In genomic region chr19:11599704-11600103, GRCh38 we compare ENCODE assay signal across 10 cellular contexts. TPM values are rescaled to one million over a fixed set of nuclear protein-coding genes. Genes with fewer than 3 reads are reported as not detected.
DNase-seq lines count a peak whose midpoint lies in the region; ATAC-seq and TF ChIP-seq lines count a peak whose summit lies in the region.
"Not testable (repeated sequence)": the region's sequence is repeated elsewhere in the genome, so short reads cannot be mapped to it uniquely, and the experiment has no call there.
"Had no signal": no experiment of that assay in that cellular context is flagged by ENCODE, and none has a peak within 500 bp of the region (broad histone marks: within the 10 kb centered on the region; RNA-seq: fewer than 3 reads in every experiment).

No MANE protein-coding gene starts in this region.

- not testable (repeated sequence) for ATAC-seq in central memory CD8-positive, alpha-beta T cell (replicated peaks; ENCODE audit: extremely low read depth, poor library complexity, severe bottlenecking); stimulated activated memory B cell treated with anti-CD40 and anti-IgM and Interleukin-4, amounts not matched to agents 10 μg/mL and 1 μg/mL and 100 μg/mL, for 72 hours

- CTCF ChIA-PET in RWPE1 (lab: Yijun Ruan, JAX): interaction anchor here (0.5 to 0.7 kb wide), 3 partner anchors 40 to 1346 kb away, joined by 3 to 7 read pairs (median 3); no protein-coding TSS in a partner anchor
- CTCF ChIA-PET in activated naive CD4-positive, alpha-beta T cell treated with anti-CD3 and anti-CD28 coated beads for 36 hours (lab: Charles Lee): interaction anchor here (0.7 kb wide), 1 partner anchor 363 kb away, joined by 4 read pairs; no protein-coding TSS in a partner anchor

- not testable (repeated sequence) for H3K9ac ChIP-seq in neural progenitor cell

- peaks cover 17% of the 10 kb centered on the region for H3K36me3 Mint-ChIP-seq in activated naive CD4-positive, alpha-beta T cell treated with anti-CD3 and anti-CD28 coated beads for 36 hours (ENCODE audit: low read depth)
- peaks cover 12% of the 10 kb centered on the region for H3K36me3 Mint-ChIP-seq in central memory CD8-positive, alpha-beta T cell (ENCODE audit: insufficient read depth)
- H3K36me3 Mint-ChIP-seq in mesothelial cell of epicardium (peaks cover 36% of the 10 kb centered on the region), neural progenitor cell (peaks cover 58% of the 10 kb centered on the region)
- H3K36me3 Mint-ChIP-seq in stimulated activated memory B cell treated with anti-CD40 and anti-IgM and Interleukin-4, amounts not matched to agents 10 μg/mL and 1 μg/mL and 100 μg/mL, for 72 hours: peaks cover 29% of the 10 kb centered on the region

- H3K4me2 ChIP-seq in DOHH2 (ENCODE audit: low read length): peak overlapping the region; percentile 94
- H3K4me2 ChIP-seq in neural progenitor cell: not testable (repeated sequence)

- H3K36me3 ChIP-seq in DOHH2 (ENCODE audit: control insufficient read depth, low read length): peaks cover 38% of the 10 kb centered on the region
- peaks cover 26% of the 10 kb centered on the region for H3K36me3 ChIP-seq in neural progenitor cell

- H3K9me3 Mint-ChIP-seq in activated naive CD4-positive, alpha-beta T cell treated with anti-CD3 and anti-CD28 coated beads for 36 hours; central memory CD8-positive, alpha-beta T cell; stimulated activated memory B cell treated with anti-CD40 and anti-IgM and Interleukin-4, amounts not matched to agents 10 μg/mL and 1 μg/mL and 100 μg/mL, for 72 hours: not testable (repeated sequence)
- H3K9me3 Mint-ChIP-seq in mesothelial cell of epicardium (peaks cover 17% of the 10 kb centered on the region), neural progenitor cell (peaks cover 62% of the 10 kb centered on the region)

- peak overlapping the region; percentile 7; the same call in 1 of the 2 replicates for H3K27ac ChIP-seq in DOHH2 (ENCODE audit: low read depth, low read length)
- H3K27ac ChIP-seq in RWPE1: 0 out of 2 replicates have a peak overlapping the region, but pooled peaks have one; percentile 20
- H3K27ac ChIP-seq in neural progenitor cell: not testable (repeated sequence)

- not testable (repeated sequence) for H3K9me2 ChIP-seq in DOHH2 (replicated peaks; ENCODE audit: control insufficient read depth, low read length)

- peaks cover 35% of the 10 kb centered on the region for H3K4me1 Mint-ChIP-seq in activated naive CD4-positive, alpha-beta T cell treated with anti-CD3 and anti-CD28 coated beads for 36 hours (ENCODE audit: low read depth)
- H3K4me1 Mint-ChIP-seq in central memory CD8-positive, alpha-beta T cell: peaks cover 24% of the 10 kb centered on the region
- H3K4me1 Mint-ChIP-seq in mesothelial cell of epicardium: peaks cover 18% of the 10 kb centered on the region
- H3K4me1 Mint-ChIP-seq in neural progenitor cell: not testable (repeated sequence)
- H3K4me1 Mint-ChIP-seq in stimulated activated memory B cell treated with anti-CD40 and anti-IgM and Interleukin-4, amounts not matched to agents 10 μg/mL and 1 μg/mL and 100 μg/mL, for 72 hours: peaks cover 46% of the 10 kb centered on the region

- H3K9me3 ChIP-seq in DOHH2 (ENCODE audit: control insufficient read depth, insufficient read depth, low read length); neural progenitor cell (ENCODE audit: low read depth): not testable (repeated sequence)

- not testable (repeated sequence) for H3K27me3 Mint-ChIP-seq in activated naive CD4-positive, alpha-beta T cell treated with anti-CD3 and anti-CD28 coated beads for 36 hours (ENCODE audit: low read depth); central memory CD8-positive, alpha-beta T cell; mesothelial cell of epicardium (ENCODE audit: low read depth); neural progenitor cell (ENCODE audit: insufficient read depth, low read depth); stimulated activated memory B cell treated with anti-CD40 and anti-IgM and Interleukin-4, amounts not matched to agents 10 μg/mL and 1 μg/mL and 100 μg/mL, for 72 hours

- DNase-seq in RWPE1 (ENCODE audit: low spot score); central memory CD8-positive, alpha-beta T cell (ENCODE audit: low spot score in 2 of 2); mesothelial cell of epicardium (ENCODE audit: low spot score in 2 of 2, unreplicated experiment in 2 of 2); neural progenitor cell (ENCODE audit: low spot score): not testable (repeated sequence)
- peak; percentile 31 for DNase-seq in activated naive CD4-positive, alpha-beta T cell treated with anti-CD3 and anti-CD28 coated beads for 36 hours

- not testable (repeated sequence) for H3K4me3 Mint-ChIP-seq in activated naive CD4-positive, alpha-beta T cell treated with anti-CD3 and anti-CD28 coated beads for 36 hours; central memory CD8-positive, alpha-beta T cell
- H3K4me3 Mint-ChIP-seq in mesothelial cell of epicardium (peak overlapping the region; percentile 98), neural progenitor cell (peak overlapping the region; percentile 98)
- H3K4me3 Mint-ChIP-seq in stimulated activated memory B cell treated with anti-CD40 and anti-IgM and Interleukin-4, amounts not matched to agents 10 μg/mL and 1 μg/mL and 100 μg/mL, for 72 hours: peak overlapping the region; percentile 5

- not testable (repeated sequence) for H3K27me3 ChIP-seq in DOHH2 (ENCODE audit: control insufficient read depth, low read length); neural progenitor cell

- H3K4me1 ChIP-seq in DOHH2 (ENCODE audit: control insufficient read depth, low read length): peaks cover 40% of the 10 kb centered on the region
- not testable (repeated sequence) for H3K4me1 ChIP-seq in neural progenitor cell

- not testable (repeated sequence) for TF ChIP-seq CTCF in DOHH2 (IDR thresholded peaks at IDR 0.05; ENCODE audit: low read depth, low read length, poor library complexity, severe bottlenecking); RWPE1 (conservative IDR thresholded peaks at IDR 0.05; ENCODE audit: low read depth); mesothelial cell of epicardium (IDR thresholded peaks at IDR 0.05; ENCODE audit: unreplicated experiment); neural progenitor cell (IDR thresholded peaks at IDR 0.05)

- H4K20me1 ChIP-seq in DOHH2 (ENCODE audit: control insufficient read depth, insufficient read depth, low read depth, low read length); neural progenitor cell (ENCODE audit: low read depth): not testable (repeated sequence)

- POLR2A ChIA-PET in RWPE1 (lab: Yijun Ruan, JAX; ENCODE audit: low non-redundant PET): not testable (repeated sequence)

- H3K4me3 ChIP-seq in DOHH2 (ENCODE audit: low read length): peak overlapping the region; percentile 37; the same call in 1 of the 2 replicates
- H3K4me3 ChIP-seq in neural progenitor cell: not testable (repeated sequence)

- not testable (repeated sequence) for H3K27ac Mint-ChIP-seq in activated naive CD4-positive, alpha-beta T cell treated with anti-CD3 and anti-CD28 coated beads for 36 hours; mesothelial cell of epicardium; neural progenitor cell
- H3K27ac Mint-ChIP-seq in central memory CD8-positive, alpha-beta T cell (ENCODE audit: low read depth): peak overlapping the region; percentile 69
- H3K27ac Mint-ChIP-seq in stimulated activated memory B cell treated with anti-CD40 and anti-IgM and Interleukin-4, amounts not matched to agents 10 μg/mL and 1 μg/mL and 100 μg/mL, for 72 hours: peak overlapping the region; percentile 24

- not testable (repeated sequence) for H3F3A ChIP-seq in DOHH2 (ENCODE audit: control insufficient read depth, insufficient read depth); neural progenitor cell (ENCODE audit: low read depth)

- intact Hi-C loops in activated naive CD4-positive, alpha-beta T cell treated with anti-CD3 and anti-CD28 coated beads for 36 hours (cut with micrococcal nuclease): not testable (repeated sequence)

- not testable (repeated sequence) for H2AFZ ChIP-seq in neural progenitor cell (replicated peaks)

- H3K79me2 ChIP-seq in DOHH2 (ENCODE audit: control insufficient read depth, low read length): peaks cover 61% of the 10 kb centered on the region
- H3K79me2 ChIP-seq in neural progenitor cell (ENCODE audit: low read depth): peaks cover 72% of the 10 kb centered on the region

RNA-seq across cellular contexts. Expression of gene ZNF627, which starts 2.4 kb away (rescaled TPM):
- total RNA-seq in activated naive CD4-positive, alpha-beta T cell treated with anti-CD3 and anti-CD28 coated beads for 36 hours: 1 to 10 TPM; 4.3 to 5.0 TPM
- total RNA-seq in mesothelial cell of epicardium (28.6 to 29.9 TPM (median 29.8 TPM) in 3 replicates), neural progenitor cell (ENCODE audit: low replicate concordance) (37.7 and 38.5 TPM in 2 replicates)

RNA-seq across cellular contexts. Expression of gene ACP5, which starts 22.3 kb away (rescaled TPM):
- 1 to 10 TPM; 8.3 to 8.8 TPM for total RNA-seq in activated naive CD4-positive, alpha-beta T cell treated with anti-CD3 and anti-CD28 coated beads for 36 hours
- total RNA-seq in mesothelial cell of epicardium: 3.9 to 4.2 TPM (median 3.9 TPM) in 3 replicates
- total RNA-seq in neural progenitor cell (ENCODE audit: low replicate concordance): 0.11 and 0.90 TPM in 2 replicates
- total RNA-seq: A673, G401, MCF 10A had no signal

RNA-seq across cellular contexts. Expression of gene ELOF1, which starts 40.7 kb away (rescaled TPM):
- 10 to 100 TPM; 33.0 to 33.4 TPM for total RNA-seq in activated naive CD4-positive, alpha-beta T cell treated with anti-CD3 and anti-CD28 coated beads for 36 hours
- total RNA-seq in mesothelial cell of epicardium (41.3 to 47.1 TPM (median 46.0 TPM) in 3 replicates), neural progenitor cell (ENCODE audit: low replicate concordance) (26.9 and 40.0 TPM in 2 replicates)
